ENCODE assay signal across 18 cellular contexts in the genomic region with DNA sequence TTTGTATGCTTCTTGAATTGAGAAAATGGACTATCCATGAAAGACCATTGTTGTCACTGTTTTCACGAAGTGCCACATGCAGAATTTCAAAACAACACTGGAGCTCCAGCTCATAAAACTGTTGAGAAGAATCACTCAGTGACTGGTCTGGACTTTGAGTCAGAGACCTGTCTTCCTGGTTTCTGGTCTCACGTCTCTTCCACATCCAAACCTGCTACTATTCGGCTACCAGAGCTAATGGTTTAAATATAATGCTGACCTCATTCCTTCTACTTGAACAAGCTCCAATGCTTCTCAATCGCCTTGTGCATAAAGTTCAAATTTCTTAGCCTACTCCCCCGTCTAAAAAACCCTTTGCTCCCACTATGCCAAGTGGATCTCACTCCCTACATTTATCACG.
"Had no signal": no experiment of that assay in that cellular context is flagged by ENCODE, and none has a peak within 500 bp of the region (broad histone marks: within the 10 kb centered on the region; RNA-seq: fewer than 3 reads in every experiment).

No MANE protein-coding gene starts in this region.

- H3K4me3 ChIP-seq: dorsolateral prefrontal cortex, lung, mucosa of descending colon, right lobe of liver, thoracic aorta, tibial nerve, upper lobe of left lung, uterus had no signal

- DNase-seq: dorsolateral prefrontal cortex; effector CD4-positive, alpha-beta T cell; head of caudate nucleus; mucosa of descending colon; naive thymus-derived CD4-positive, alpha-beta T cell; nephron progenitor cell; nucleus accumbens; right lobe of liver; small intestine; stimulated activated CD4-positive, alpha-beta T cell treated with anti-CD3 and anti-CD28 coated beads, Interleukin-15, amount 100 ng/mL, for 24 hours; stimulated activated CD4-positive, alpha-beta T cell treated with anti-CD3 and anti-CD28 coated beads, Interleukin-2, amount 100 ng/mL, for 48 hours; stimulated activated naive B cell treated with anti-CD40 and anti-IgM and Interleukin-4, amounts not matched to agents 10 μg/mL and 1 μg/mL and 100 μg/mL, for 72 hours; upper lobe of left lung; uterus had no signal

- ATAC-seq: left lobe of liver; mucosa of descending colon; naive thymus-derived CD4-positive, alpha-beta T cell; right lobe of liver; stimulated activated naive B cell treated with anti-CD40 and anti-IgM and Interleukin-4, amounts not matched to agents 10 μg/mL and 1 μg/mL and 100 μg/mL, for 72 hours had no signal
